ENCODE assay signal across 1 cellular context in genomic region chr2:156399224-156399949, GRCh38.
TF ChIP-seq lines count a peak whose summit lies in the region.

No MANE protein-coding gene starts in this region.

TF ChIP-seq in HepG2, 621 proteins besides CTCF, POLR2A, EP300 and RAD21 (continued from another document):
- TF ChIP-seq SP5 (CRISPR knock-in tag; IDR thresholded peaks at IDR 0.05; ENCODE audit: borderline replicate concordance, low read depth) = no peak
- no peak for TF ChIP-seq DMTF1 (CRISPR knock-in tag; IDR thresholded peaks at IDR 0.05)
- TF ChIP-seq NR2C2 (CRISPR knock-in tag; IDR thresholded peaks at IDR 0.05; ENCODE audit: borderline replicate concordance) = no peak; the same call in 1 of the 2 replicates
- TF ChIP-seq, protein P1, sequence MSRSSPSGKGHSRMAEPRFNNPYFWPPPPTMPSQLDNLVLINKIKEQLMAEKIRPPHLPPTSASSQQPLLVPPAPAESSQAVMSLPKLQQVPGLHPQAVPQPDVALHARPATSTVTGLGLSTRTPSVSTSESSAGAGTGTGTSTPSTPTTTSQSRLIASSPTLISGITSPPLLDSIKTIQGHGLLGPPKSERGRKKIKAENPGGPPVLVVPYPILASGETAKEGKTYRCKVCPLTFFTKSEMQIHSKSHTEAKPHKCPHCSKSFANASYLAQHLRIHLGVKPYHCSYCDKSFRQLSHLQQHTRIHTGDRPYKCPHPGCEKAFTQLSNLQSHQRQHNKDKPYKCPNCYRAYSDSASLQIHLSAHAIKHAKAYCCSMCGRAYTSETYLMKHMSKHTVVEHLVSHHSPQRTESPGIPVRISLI (CRISPR knock-in tag; IDR thresholded peaks at IDR 0.05; ENCODE audit: borderline replicate concordance) = no peak
- TF ChIP-seq MAFK (conservative IDR thresholded peaks at IDR 0.05 in 1 of 2, IDR thresholded peaks at IDR 0.05 in 1 of 2; ENCODE audit: low read length in 2 of 2) = peak; percentile 43 to 52; a peak in 3 of 4 replicates
- TF ChIP-seq ZNF775 (CRISPR knock-in tag; IDR thresholded peaks at IDR 0.05; ENCODE audit: borderline replicate concordance) = no peak
- TF ChIP-seq ZNF260 (CRISPR knock-in tag; IDR thresholded peaks at IDR 0.05; ENCODE audit: borderline replicate concordance, low read depth) = no peak
- TF ChIP-seq ISX (CRISPR knock-in tag; conservative IDR thresholded peaks at IDR 0.05) = 0 out of 2 replicates have a peak, but pooled peaks have one; percentile 10
- no peak for TF ChIP-seq CC2D1A (CRISPR knock-in tag; IDR thresholded peaks at IDR 0.05)
- TF ChIP-seq TAF1 (CRISPR knock-in tag; IDR thresholded peaks at IDR 0.05) = no peak
- no peak for TF ChIP-seq ZSCAN9 (CRISPR knock-in tag; IDR thresholded peaks at IDR 0.05; ENCODE audit: borderline replicate concordance)
- TF ChIP-seq ZBTB37 (CRISPR knock-in tag; IDR thresholded peaks at IDR 0.05) = no peak
- TF ChIP-seq, protein P2, sequence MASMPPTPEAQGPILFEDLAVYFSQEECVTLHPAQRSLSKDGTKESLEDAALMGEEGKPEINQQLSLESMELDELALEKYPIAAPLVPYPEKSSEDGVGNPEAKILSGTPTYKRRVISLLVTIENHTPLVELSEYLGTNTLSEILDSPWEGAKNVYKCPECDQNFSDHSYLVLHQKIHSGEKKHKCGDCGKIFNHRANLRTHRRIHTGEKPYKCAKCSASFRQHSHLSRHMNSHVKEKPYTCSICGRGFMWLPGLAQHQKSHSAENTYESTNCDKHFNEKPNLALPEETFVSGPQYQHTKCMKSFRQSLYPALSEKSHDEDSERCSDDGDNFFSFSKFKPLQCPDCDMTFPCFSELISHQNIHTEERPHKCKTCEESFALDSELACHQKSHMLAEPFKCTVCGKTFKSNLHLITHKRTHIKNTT (CRISPR knock-in tag; IDR thresholded peaks at IDR 0.05) = no peak
- TF ChIP-seq RNF2 (conservative IDR thresholded peaks at IDR 0.05; ENCODE audit: low read depth) = no peak
- no peak for TF ChIP-seq MBNL3 (CRISPR knock-in tag; conservative IDR thresholded peaks at IDR 0.05)
- no peak for TF ChIP-seq GMEB1 (CRISPR knock-in tag; IDR thresholded peaks at IDR 0.05; ENCODE audit: borderline replicate concordance)
- no peak for TF ChIP-seq ZNF451 (CRISPR knock-in tag; IDR thresholded peaks at IDR 0.05)
- 0 out of 2 replicates have a peak, but pooled peaks have one; percentile 36 for TF ChIP-seq ZNF382 (CRISPR knock-in tag; IDR thresholded peaks at IDR 0.05; ENCODE audit: borderline replicate concordance)
- 0 out of 2 replicates have a peak, but pooled peaks have one; percentile 24 for TF ChIP-seq PHF21A (CRISPR knock-in tag; IDR thresholded peaks at IDR 0.05)
- TF ChIP-seq, protein P3, sequence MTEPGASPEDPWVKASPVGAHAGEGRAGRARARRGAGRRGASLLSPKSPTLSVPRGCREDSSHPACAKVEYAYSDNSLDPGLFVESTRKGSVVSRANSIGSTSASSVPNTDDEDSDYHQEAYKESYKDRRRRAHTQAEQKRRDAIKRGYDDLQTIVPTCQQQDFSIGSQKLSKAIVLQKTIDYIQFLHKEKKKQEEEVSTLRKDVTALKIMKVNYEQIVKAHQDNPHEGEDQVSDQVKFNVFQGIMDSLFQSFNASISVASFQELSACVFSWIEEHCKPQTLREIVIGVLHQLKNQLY (CRISPR knock-in tag; IDR thresholded peaks at IDR 0.05) = no peak
- no peak for TF ChIP-seq MLLT10 (CRISPR knock-in tag; IDR thresholded peaks at IDR 0.05)
